14 cellular contexts compared by ENCODE assay signal in genomic region chr3:127674793-127675189, GRCh38. TPM values are rescaled to one million over a fixed set of nuclear protein-coding genes. Genes with fewer than 3 reads are reported as not detected.
DNase-seq lines count a peak whose midpoint lies in the region; ATAC-seq and TF ChIP-seq lines count a peak whose summit lies in the region.
"Had no signal": no experiment of that assay in that cellular context is flagged by ENCODE, and none has a peak within 500 bp of the region (broad histone marks: within the 10 kb centered on the region; RNA-seq: fewer than 3 reads in every experiment).

No MANE protein-coding gene starts in this region.

- H3K4me1 Mint-ChIP-seq in natural killer cell = peaks cover 22 to 44% of the 10 kb centered on the region in 2 donors

- H3K27ac ChIP-seq in right atrium auricular region (no peak overlapping the region), adrenal gland (no peak overlapping the region)
- H3K27ac ChIP-seq: prostate gland had no signal

- H3K27ac Mint-ChIP-seq in natural killer cell = peak overlapping the region; percentile 50 to 96

- no peaks in the 10 kb centered on the region for H3K27me3 Mint-ChIP-seq in natural killer cell (ENCODE audit: low read depth in 2 of 2)

- no peak for ATAC-seq in left cardiac atrium
- no peak for ATAC-seq in natural killer cell
- ATAC-seq in HG02588 (IDR thresholded peaks at IDR 0.05; ENCODE audit: unreplicated experiment) = no peak
- ATAC-seq in GM18511 (IDR thresholded peaks at IDR 0.05; ENCODE audit: unreplicated experiment) = no peak
- no peak for ATAC-seq in GM21381 (IDR thresholded peaks at IDR 0.05; ENCODE audit: unreplicated experiment)

- no peaks in the 10 kb centered on the region for H3K9me3 ChIP-seq in right atrium auricular region
- H3K9me3 ChIP-seq in adrenal gland (replicated peaks in 1 of 3) = no peaks in the 10 kb centered on the region
- H3K9me3 ChIP-seq: ascending aorta, prostate gland had no signal

- H3K36me3 ChIP-seq in right atrium auricular region (peaks cover 26% of the 10 kb centered on the region), adrenal gland (replicated peaks in 1 of 2) (peaks cover 0 to 24% of the 10 kb centered on the region in 2 donors)

- H3K9me3 Mint-ChIP-seq in natural killer cell = no peaks in the 10 kb centered on the region

- H3K36me3 Mint-ChIP-seq in natural killer cell = no peaks in the 10 kb centered on the region

- TF ChIP-seq CTCF in right atrium auricular region (IDR thresholded peaks at IDR 0.05) = no peak
- no peak for TF ChIP-seq CTCF in adrenal gland (IDR thresholded peaks at IDR 0.05)
- no peak for TF ChIP-seq CTCF in natural killer cell (IDR thresholded peaks at IDR 0.05)

- H3K27me3 ChIP-seq in right atrium auricular region = no peaks in the 10 kb centered on the region
- H3K27me3 ChIP-seq in adrenal gland = no peaks in the 10 kb centered on the region
- H3K27me3 ChIP-seq: ascending aorta had no signal

- DNase-seq in right atrium auricular region (ENCODE audit: low spot score) (peak; percentile 47), left cardiac atrium (no peak), adrenal gland (peak in 6 of 7 donors; percentile 1 to 42 (median 12)), natural killer cell (peak; percentile 11), GM19238 (ENCODE audit: insufficient read length, low spot score) (no peak)
- DNase-seq: effector memory CD4-positive, alpha-beta T cell; KG1; NCI-H187; stimulated activated CD4-positive, alpha-beta T cell treated with anti-CD3 and anti-CD28 coated beads, Interleukin-4, amount 100 ng/mL, for 1 hour had no signal

- H3K4me3 ChIP-seq in right atrium auricular region (no peak overlapping the region), adrenal gland (no peak overlapping the region)
- H3K4me3 ChIP-seq: prostate gland had no signal

- H3K4me1 ChIP-seq in right atrium auricular region (peaks cover 0 to 39% of the 10 kb centered on the region in 2 donors), adrenal gland (replicated peaks in 1 of 2) (peaks cover 17 to 20% of the 10 kb centered on the region in 2 donors)
- H3K4me1 ChIP-seq: prostate gland had no signal

- TF ChIP-seq POLR2A in adrenal gland (IDR thresholded peaks at IDR 0.05) = no peak

- intact Hi-C loops in left cardiac atrium (cut with DNase I) (no loop called here), adrenal gland (cut with DNase I) (no loop called here), natural killer cell (cut with micrococcal nuclease) (no loop called here)

- peak overlapping the region; percentile 92 for H3K4me3 Mint-ChIP-seq in natural killer cell

- 89 to 94% (median 92%) methylated on average over 8 of the region's 8 CpGs for WGBS in adrenal gland, 4 donors

RNA-seq across cellular contexts. Expression of gene ABTB1, which starts 2.0 kb away (rescaled TPM):
- total RNA-seq in right atrium auricular region (10 to 100 TPM; 14.9 to 16.9 TPM), left cardiac atrium (10 to 100 TPM; 21.8 to 34.2 TPM), adrenal gland (10 to 100 TPM; 13.0 to 68.0 (median 32.2) TPM), natural killer cell (100 to 1,000 TPM in 2 of 3 donors, 10 to 100 TPM in 1; 98.8 to 127 (median 107) TPM)
- polyA plus RNA-seq in adrenal gland = 10 to 100 TPM in 2 of 3 donors, 1 to 10 TPM in 1; 2.8 to 96.0 (median 62.1) TPM

RNA-seq across cellular contexts. Expression of gene PODXL2, which starts 45.8 kb away (rescaled TPM):
- total RNA-seq in right atrium auricular region (1 to 10 TPM; 1.9 to 2.9 TPM), left cardiac atrium (1 to 10 TPM; 1.6 to 3.0 TPM), adrenal gland (10 to 100 TPM; 22.0 to 52.4 (median 25.8) TPM), natural killer cell (1 to 10 TPM; 2.2 to 3.5 (median 2.7) TPM)
- polyA plus RNA-seq in adrenal gland = 10 to 100 TPM; 17.0 to 28.7 (median 22.5) TPM

Comparison
In these comparisons a context has a peak if more than half of its experiments do, and no peak if none do; other contexts are left out.
1. DNase-seq: peak in right atrium auricular region (single experiment), adrenal gland (6 of 7) and natural killer cell (single experiment); none in left cardiac atrium (single experiment) and GM19238 (single experiment).
2. RNA of gene PODXL2, which starts 45.8 kb away (total RNA-seq): 22.0 to 52.4 TPM in adrenal gland; 1.6 to 3.0 TPM in left cardiac atrium, 1.9 to 2.9 TPM in right atrium auricular region and 2.2 to 3.5 TPM in natural killer cell; every median in the first group is over 4 times any median in the second.